ENCODE assay signal across 8 cellular contexts in genomic region chr19:38033658-38034150, GRCh38.
DNase-seq lines count a peak whose midpoint lies in the region; ATAC-seq and TF ChIP-seq lines count a peak whose summit lies in the region.

No MANE protein-coding gene starts in this region.

- DNase-seq in renal cortical epithelial cell (ENCODE audit: low read depth) (peak; percentile 53), NCI-H1694 treated with DMSO at 0.1 percent for 48 hours (lab: John Stamatoyannopoulos, UW) (no peak), posterior vena cava (ENCODE audit: low spot score) (no peak), ACHN (no peak)
- DNase-seq in stimulated activated CD4-positive, alpha-beta T cell treated with anti-CD3 and anti-CD28 coated beads, Interleukin-2, amount 100 ng/mL, for 48 hours: no peak

- intact Hi-C loops in posterior vena cava (cut with DNase I): no loop called here

- H3K36me3 ChIP-seq in OCI-LY3 (replicated peaks; ENCODE audit: low read depth, low read length): peaks cover 9% of the 10 kb centered on the region

- peak overlapping the region; percentile 91 for H3K4me2 ChIP-seq in OCI-LY3 (ENCODE audit: low read length)

- peak overlapping the region; percentile 84 for H3K27ac ChIP-seq in OCI-LY3 (ENCODE audit: low read length)

- H3K9ac ChIP-seq in OCI-LY3 (ENCODE audit: low read length): peak overlapping the region; percentile 56

- ATAC-seq in GM19043 (IDR thresholded peaks at IDR 0.05; ENCODE audit: low read depth, unreplicated experiment) (peak; percentile 65), HG02884 (IDR thresholded peaks at IDR 0.05; ENCODE audit: unreplicated experiment) (peak; percentile 74)

- no peaks in the 10 kb centered on the region for H4K20me1 ChIP-seq in OCI-LY3 (ENCODE audit: insufficient read depth, low read length)

- no peaks in the 10 kb centered on the region for H3K27me3 ChIP-seq in OCI-LY3 (ENCODE audit: low read depth, low read length)

- in situ Hi-C loops in ACHN (cut with HindIII; ENCODE audit: low pct_ligation_motif_present, low pct_unique_long_range_greater_than_20kb, low sequenced_read_pairs): no loop called here

- H3K9me3 ChIP-seq in OCI-LY3 (ENCODE audit: insufficient read depth, low read length): no peaks in the 10 kb centered on the region

- peak; percentile 22 for TF ChIP-seq CTCF in OCI-LY3 (IDR thresholded peaks at IDR 0.05; ENCODE audit: low read depth, low read length)

- H3K4me1 ChIP-seq in OCI-LY3 (ENCODE audit: low read length): peaks cover 31% of the 10 kb centered on the region

- no peak overlapping the region for H2AFZ ChIP-seq in OCI-LY3 (ENCODE audit: low read depth, low read length)

- peak overlapping the region; percentile 62 for H3K4me3 ChIP-seq in OCI-LY3 (ENCODE audit: low read length)

- peaks cover 7% of the 10 kb centered on the region; the same call in 1 of the 2 replicates for H3K79me2 ChIP-seq in OCI-LY3 (ENCODE audit: low read length)
